1 cellular context compared by ENCODE assay signal in the genomic region with DNA sequence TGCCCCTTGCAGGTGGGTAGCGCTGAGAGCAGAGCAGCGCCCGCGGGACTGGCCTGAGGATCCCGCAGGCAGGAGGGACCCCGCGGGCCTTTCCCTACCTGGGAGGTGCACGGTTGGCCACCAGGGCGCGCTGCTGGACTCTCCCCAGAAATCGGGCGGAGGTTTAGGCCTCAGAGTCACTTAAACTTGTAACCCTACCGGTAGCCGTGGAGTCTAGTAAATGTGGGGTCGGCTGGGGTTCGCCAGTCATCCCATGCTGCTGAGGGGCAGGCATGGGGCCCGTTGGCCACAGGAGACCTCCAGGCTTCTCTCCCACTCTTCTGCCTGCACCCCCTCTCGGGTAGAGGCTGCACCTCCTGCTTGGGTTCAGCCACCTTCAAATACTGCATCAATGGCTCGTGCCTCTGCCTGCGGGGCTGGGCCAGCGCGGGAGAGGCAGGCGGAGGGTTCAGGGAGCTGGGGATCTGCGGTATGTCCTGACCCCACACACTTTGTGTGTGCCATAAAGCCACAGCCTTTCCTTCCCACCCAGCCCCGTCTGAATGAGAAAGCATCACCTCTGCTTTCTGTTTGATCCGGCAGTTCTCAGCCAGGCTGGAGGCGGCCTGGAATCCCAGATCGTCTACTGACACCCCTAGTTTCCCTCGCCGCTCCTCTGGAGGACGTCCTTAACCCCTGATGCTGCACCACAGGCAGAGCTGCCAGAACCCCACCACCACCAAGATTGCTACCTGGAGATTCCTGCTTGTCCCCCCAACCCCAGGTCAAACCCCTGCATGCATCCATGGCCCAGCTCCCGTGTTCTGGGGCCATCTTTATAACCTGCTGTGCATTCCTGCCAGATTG.
TF ChIP-seq lines count a peak whose summit lies in the region.

No MANE protein-coding gene starts in this region.

TF ChIP-seq in HepG2, 621 proteins besides CTCF, POLR2A, EP300 and RAD21 (continued from another document and continues in another):
- TF ChIP-seq KDM4B (CRISPR knock-in tag; IDR thresholded peaks at IDR 0.05) (no peak), TFDP1 (CRISPR knock-in tag; IDR thresholded peaks at IDR 0.05; ENCODE audit: borderline replicate concordance) (no peak), FOXJ3 (CRISPR knock-in tag; IDR thresholded peaks at IDR 0.05; ENCODE audit: borderline replicate concordance) (no peak), ZUFSP (CRISPR knock-in tag; IDR thresholded peaks at IDR 0.05; ENCODE audit: borderline replicate concordance) (no peak), NR1H2 (CRISPR knock-in tag; IDR thresholded peaks at IDR 0.05; ENCODE audit: borderline replicate concordance, low read depth) (no peak), ASH2L (IDR thresholded peaks at IDR 0.05; ENCODE audit: insufficient read length, low read depth, low read length) (peak; percentile 29), NR3C1 (CRISPR knock-in tag; IDR thresholded peaks at IDR 0.05) (no peak), STAG1 (CRISPR knock-in tag; IDR thresholded peaks at IDR 0.05) (peak; percentile 88), TBX2 (CRISPR knock-in tag; IDR thresholded peaks at IDR 0.05; ENCODE audit: borderline replicate concordance) (peak; percentile 18; the same call in 1 of the 2 replicates), ZFP36 (IDR thresholded peaks at IDR 0.05; ENCODE audit: borderline replicate concordance, low read depth, low read length, partially characterized antibody) (no peak), KDM3A (CRISPR knock-in tag; IDR thresholded peaks at IDR 0.05; ENCODE audit: low read depth) (0 out of 2 replicates have a peak, but pooled peaks have one; percentile 21), KLF11 (CRISPR knock-in tag; IDR thresholded peaks at IDR 0.05) (0 out of 2 replicates have a peak, but pooled peaks have one; percentile 38), ZNF501 (CRISPR knock-in tag; IDR thresholded peaks at IDR 0.05) (peak; percentile 60; the same call in 1 of the 2 replicates), MIER3 (CRISPR knock-in tag; IDR thresholded peaks at IDR 0.05; ENCODE audit: borderline replicate concordance) (0 out of 2 replicates have a peak, but pooled peaks have one; percentile 21), RFX1 (IDR thresholded peaks at IDR 0.05) (no peak), DPF2 (CRISPR knock-in tag; IDR thresholded peaks at IDR 0.05; ENCODE audit: borderline replicate concordance, low read depth) (no peak), FOXO1 (CRISPR knock-in tag; IDR thresholded peaks at IDR 0.05) (0 out of 2 replicates have a peak, but pooled peaks have one; percentile 9), ZNF296 (CRISPR knock-in tag; conservative IDR thresholded peaks at IDR 0.05) (no peak), TBX3 (IDR thresholded peaks at IDR 0.05; ENCODE audit: borderline replicate concordance) (no peak), CENPX (CRISPR knock-in tag; IDR thresholded peaks at IDR 0.05) (no peak), DNMT1 (CRISPR knock-in tag; IDR thresholded peaks at IDR 0.05) (no peak), SP1 (IDR thresholded peaks at IDR 0.05) (no peak), SP1 (CRISPR knock-in tag; IDR thresholded peaks at IDR 0.05) (no peak), ZNF263 (CRISPR knock-in tag; IDR thresholded peaks at IDR 0.05) (0 out of 2 replicates have a peak, but pooled peaks have one; percentile 16), CENPBD1 (CRISPR knock-in tag; IDR thresholded peaks at IDR 0.05; ENCODE audit: borderline replicate concordance, low read depth) (no peak), MAFK (conservative IDR thresholded peaks at IDR 0.05 in 1 of 2, IDR thresholded peaks at IDR 0.05 in 1 of 2; ENCODE audit: low read length in 2 of 2) (no peak), FOXK1 (CRISPR knock-in tag; IDR thresholded peaks at IDR 0.05; ENCODE audit: borderline replicate concordance, low read depth) (no peak), ZBTB10 (CRISPR knock-in tag; IDR thresholded peaks at IDR 0.05; ENCODE audit: borderline replicate concordance) (peak; percentile 21; the same call in 1 of the 2 replicates), CCDC6 (CRISPR knock-in tag; IDR thresholded peaks at IDR 0.05) (no peak), NCOA1 (CRISPR knock-in tag; IDR thresholded peaks at IDR 0.05) (no peak), ZNF772 (CRISPR knock-in tag; IDR thresholded peaks at IDR 0.05) (no peak), KDM5A (IDR thresholded peaks at IDR 0.05; ENCODE audit: borderline replicate concordance, low read length) (no peak), FOSL2 (CRISPR knock-in tag; IDR thresholded peaks at IDR 0.05) (no peak), ZFP90 (CRISPR knock-in tag; IDR thresholded peaks at IDR 0.05; ENCODE audit: borderline replicate concordance) (peak; percentile 66; the same call in 1 of the 2 replicates), ZNF136 (CRISPR knock-in tag; IDR thresholded peaks at IDR 0.05; ENCODE audit: low read depth) (no peak), ZNF34 (CRISPR knock-in tag; IDR thresholded peaks at IDR 0.05; ENCODE audit: borderline replicate concordance) (no peak)
- TF ChIP-seq, protein P1, sequence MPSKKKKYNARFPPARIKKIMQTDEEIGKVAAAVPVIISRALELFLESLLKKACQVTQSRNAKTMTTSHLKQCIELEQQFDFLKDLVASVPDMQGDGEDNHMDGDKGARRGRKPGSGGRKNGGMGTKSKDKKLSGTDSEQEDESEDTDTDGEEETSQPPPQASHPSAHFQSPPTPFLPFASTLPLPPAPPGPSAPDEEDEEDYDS (CRISPR knock-in tag; IDR thresholded peaks at IDR 0.05): no peak
- TF ChIP-seq, protein P2, sequence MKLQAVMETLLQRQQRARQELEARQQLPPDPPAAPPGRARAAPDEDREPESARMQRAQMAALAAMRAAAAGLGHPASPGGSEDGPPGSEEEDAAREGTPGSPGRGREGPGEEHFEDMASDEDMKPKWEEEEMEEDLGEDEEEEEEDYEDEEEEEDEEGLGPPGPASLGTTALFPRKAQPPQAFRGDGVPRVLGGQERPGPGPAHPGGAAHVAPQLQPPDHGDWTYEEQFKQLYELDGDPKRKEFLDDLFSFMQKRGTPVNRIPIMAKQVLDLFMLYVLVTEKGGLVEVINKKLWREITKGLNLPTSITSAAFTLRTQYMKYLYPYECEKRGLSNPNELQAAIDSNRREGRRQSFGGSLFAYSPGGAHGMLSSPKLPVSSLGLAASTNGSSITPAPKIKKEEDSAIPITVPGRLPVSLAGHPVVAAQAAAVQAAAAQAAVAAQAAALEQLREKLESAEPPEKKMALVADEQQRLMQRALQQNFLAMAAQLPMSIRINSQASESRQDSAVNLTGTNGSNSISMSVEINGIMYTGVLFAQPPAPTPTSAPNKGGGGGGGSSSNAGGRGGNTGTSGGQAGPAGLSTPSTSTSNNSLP (IDR thresholded peaks at IDR 0.05; ENCODE audit: low read depth, low read length): no peak
- TF ChIP-seq, protein P3, sequence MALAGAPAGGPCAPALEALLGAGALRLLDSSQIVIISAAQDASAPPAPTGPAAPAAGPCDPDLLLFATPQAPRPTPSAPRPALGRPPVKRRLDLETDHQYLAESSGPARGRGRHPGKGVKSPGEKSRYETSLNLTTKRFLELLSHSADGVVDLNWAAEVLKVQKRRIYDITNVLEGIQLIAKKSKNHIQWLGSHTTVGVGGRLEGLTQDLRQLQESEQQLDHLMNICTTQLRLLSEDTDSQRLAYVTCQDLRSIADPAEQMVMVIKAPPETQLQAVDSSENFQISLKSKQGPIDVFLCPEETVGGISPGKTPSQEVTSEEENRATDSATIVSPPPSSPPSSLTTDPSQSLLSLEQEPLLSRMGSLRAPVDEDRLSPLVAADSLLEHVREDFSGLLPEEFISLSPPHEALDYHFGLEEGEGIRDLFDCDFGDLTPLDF (CRISPR knock-in tag; IDR thresholded peaks at IDR 0.05): no peak
- TF ChIP-seq, protein P4, sequence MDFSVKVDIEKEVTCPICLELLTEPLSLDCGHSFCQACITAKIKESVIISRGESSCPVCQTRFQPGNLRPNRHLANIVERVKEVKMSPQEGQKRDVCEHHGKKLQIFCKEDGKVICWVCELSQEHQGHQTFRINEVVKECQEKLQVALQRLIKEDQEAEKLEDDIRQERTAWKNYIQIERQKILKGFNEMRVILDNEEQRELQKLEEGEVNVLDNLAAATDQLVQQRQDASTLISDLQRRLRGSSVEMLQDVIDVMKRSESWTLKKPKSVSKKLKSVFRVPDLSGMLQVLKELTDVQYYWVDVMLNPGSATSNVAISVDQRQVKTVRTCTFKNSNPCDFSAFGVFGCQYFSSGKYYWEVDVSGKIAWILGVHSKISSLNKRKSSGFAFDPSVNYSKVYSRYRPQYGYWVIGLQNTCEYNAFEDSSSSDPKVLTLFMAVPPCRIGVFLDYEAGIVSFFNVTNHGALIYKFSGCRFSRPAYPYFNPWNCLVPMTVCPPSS (IDR thresholded peaks at IDR 0.05): no peak
- TF ChIP-seq, protein P5, sequence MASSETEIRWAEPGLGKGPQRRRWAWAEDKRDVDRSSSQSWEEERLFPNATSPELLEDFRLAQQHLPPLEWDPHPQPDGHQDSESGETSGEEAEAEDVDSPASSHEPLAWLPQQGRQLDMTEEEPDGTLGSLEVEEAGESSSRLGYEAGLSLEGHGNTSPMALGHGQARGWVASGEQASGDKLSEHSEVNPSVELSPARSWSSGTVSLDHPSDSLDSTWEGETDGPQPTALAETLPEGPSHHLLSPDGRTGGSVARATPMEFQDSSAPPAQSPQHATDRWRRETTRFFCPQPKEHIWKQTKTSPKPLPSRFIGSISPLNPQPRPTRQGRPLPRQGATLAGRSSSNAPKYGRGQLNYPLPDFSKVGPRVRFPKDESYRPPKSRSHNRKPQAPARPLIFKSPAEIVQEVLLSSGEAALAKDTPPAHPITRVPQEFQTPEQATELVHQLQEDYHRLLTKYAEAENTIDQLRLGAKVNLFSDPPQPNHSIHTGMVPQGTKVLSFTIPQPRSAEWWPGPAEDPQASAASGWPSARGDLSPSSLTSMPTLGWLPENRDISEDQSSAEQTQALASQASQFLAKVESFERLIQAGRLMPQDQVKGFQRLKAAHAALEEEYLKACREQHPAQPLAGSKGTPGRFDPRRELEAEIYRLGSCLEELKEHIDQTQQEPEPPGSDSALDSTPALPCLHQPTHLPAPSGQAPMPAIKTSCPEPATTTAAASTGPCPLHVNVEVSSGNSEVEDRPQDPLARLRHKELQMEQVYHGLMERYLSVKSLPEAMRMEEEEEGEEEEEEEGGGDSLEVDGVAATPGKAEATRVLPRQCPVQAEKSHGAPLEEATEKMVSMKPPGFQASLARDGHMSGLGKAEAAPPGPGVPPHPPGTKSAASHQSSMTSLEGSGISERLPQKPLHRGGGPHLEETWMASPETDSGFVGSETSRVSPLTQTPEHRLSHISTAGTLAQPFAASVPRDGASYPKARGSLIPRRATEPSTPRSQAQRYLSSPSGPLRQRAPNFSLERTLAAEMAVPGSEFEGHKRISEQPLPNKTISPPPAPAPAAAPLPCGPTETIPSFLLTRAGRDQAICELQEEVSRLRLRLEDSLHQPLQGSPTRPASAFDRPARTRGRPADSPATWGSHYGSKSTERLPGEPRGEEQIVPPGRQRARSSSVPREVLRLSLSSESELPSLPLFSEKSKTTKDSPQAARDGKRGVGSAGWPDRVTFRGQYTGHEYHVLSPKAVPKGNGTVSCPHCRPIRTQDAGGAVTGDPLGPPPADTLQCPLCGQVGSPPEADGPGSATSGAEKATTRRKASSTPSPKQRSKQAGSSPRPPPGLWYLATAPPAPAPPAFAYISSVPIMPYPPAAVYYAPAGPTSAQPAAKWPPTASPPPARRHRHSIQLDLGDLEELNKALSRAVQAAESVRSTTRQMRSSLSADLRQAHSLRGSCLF (CRISPR knock-in tag; IDR thresholded peaks at IDR 0.05; ENCODE audit: borderline replicate concordance): no peak
